In the genomic region with DNA sequence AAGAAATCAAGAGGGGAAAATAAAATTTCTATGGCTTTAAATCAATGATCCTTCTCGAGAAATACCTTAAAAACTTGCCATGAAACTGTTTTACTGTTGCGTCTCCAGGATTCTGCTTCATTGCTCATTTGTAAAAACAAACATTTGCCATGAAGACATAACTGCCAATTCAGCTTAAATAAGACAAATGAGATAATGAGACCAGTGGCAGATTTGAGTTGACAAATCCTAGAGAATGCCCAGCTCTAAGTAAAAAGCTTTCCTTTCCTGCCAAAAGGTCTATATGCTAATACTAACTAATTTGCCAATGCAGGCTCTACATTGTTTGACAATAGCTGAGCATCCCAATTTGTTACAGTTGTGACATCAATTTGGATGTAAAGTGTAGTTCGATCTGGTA, we compare ENCODE assay signal across 17 cellular contexts.
DNase-seq lines count a peak whose midpoint lies in the region; ATAC-seq, FAIRE-seq and TF ChIP-seq lines count a peak whose summit lies in the region.
"Had no signal": no experiment of that assay in that cellular context is flagged by ENCODE, and none has a peak within 500 bp of the region (broad histone marks: within the 10 kb centered on the region; RNA-seq: fewer than 3 reads in every experiment).

No MANE protein-coding gene starts in this region.

- no peaks in the 10 kb centered on the region for H3K27me3 Mint-ChIP-seq in WTC11 (ENCODE audit: low read depth)
- H3K27me3 Mint-ChIP-seq: B cell; CD4-positive, alpha-beta T cell had no signal

- ATAC-seq in HepG2 (no peak), right lobe of liver (no peak), WTC11 (no peak), HG02798 (IDR thresholded peaks at IDR 0.05; ENCODE audit: poor library complexity, unreplicated experiment) (no peak)

- 21% methylated on average over 3 of the region's 3 CpGs for WGBS in HepG2 (ENCODE audit: low lambda C conversion rate)
- 57% methylated on average over 3 of the region's 3 CpGs for WGBS in right lobe of liver (ENCODE audit: insufficient coverage, low coverage, low lambda C conversion rate, missing lambda C conversion rate)

- no TSS peak for BruUV-seq in HepG2 (replicated peaks; lab: Mats Ljungman, UMichigan)

- no peaks in the 10 kb centered on the region for H3K9me3 Mint-ChIP-seq in WTC11
- H3K9me3 Mint-ChIP-seq: H9 had no signal

- H3K4me3 ChIP-seq in HepG2 (replicated peaks in 1 of 3; ENCODE audit: insufficient read depth in 1 of 3, low read depth in 2 of 3, low read length in 3 of 3) (no peak overlapping the region), right lobe of liver (no peak overlapping the region)

- H3K4me3 Mint-ChIP-seq in WTC11: no peak overlapping the region
- H3K4me3 Mint-ChIP-seq: B cell; CD4-positive, alpha-beta T cell; H9 had no signal

- no peak for TF ChIP-seq EP300 in HepG2 (IDR thresholded peaks at IDR 0.05; ENCODE audit: low read depth in 2 of 2, low read length in 2 of 2)
- TF ChIP-seq EP300 in HepG2 (CRISPR knock-in tag; IDR thresholded peaks at IDR 0.05; ENCODE audit: borderline replicate concordance): no peak

- no peaks in the 10 kb centered on the region for H3K36me3 Mint-ChIP-seq in WTC11

- FAIRE-seq in HepG2 (lab: Jason Lieb, UNC): no peak
- FAIRE-seq: GM12891 had no signal

- H3K4me1 Mint-ChIP-seq in WTC11: peaks cover 12% of the 10 kb centered on the region
- H3K4me1 Mint-ChIP-seq: B cell had no signal

- H3K9ac ChIP-seq in HepG2 (ENCODE audit: insufficient read depth, low read depth, low read length): no peak overlapping the region
- H3K9ac ChIP-seq: KMS-11 had no signal

- H4K20me1 ChIP-seq in HepG2 (ENCODE audit: insufficient read depth, low read length): no peaks in the 10 kb centered on the region

- CTCF ChIA-PET in HepG2 (lab: Yijun Ruan, JAX; ENCODE audit: low intra/inter-chr PET ratio, low total read pairs): no interaction called here
- CTCF ChIA-PET in WTC11 (lab: Charles Lee): no interaction called here

- peak overlapping the region; percentile 18; the same call in 1 of the 2 replicates for H3K27ac Mint-ChIP-seq in WTC11
- H3K27ac Mint-ChIP-seq: B cell; CD4-positive, alpha-beta T cell; H9 had no signal

- TF ChIP-seq CTCF in HepG2 (CRISPR knock-in tag; IDR thresholded peaks at IDR 0.05) (no peak), right lobe of liver (IDR thresholded peaks at IDR 0.05) (no peak), WTC11 (IDR thresholded peaks at IDR 0.05) (no peak)

- H3K79me2 ChIP-seq in HepG2 (ENCODE audit: insufficient read depth, low read length): no peaks in the 10 kb centered on the region

- POLR2A ChIA-PET in HepG2 (lab: Yijun Ruan, JAX): no interaction called here
- POLR2A ChIA-PET in WTC11 (lab: Charles Lee): no interaction called here

- H3K4me1 ChIP-seq in HepG2 (ENCODE audit: insufficient read depth, low read length) (no peaks in the 10 kb centered on the region), right lobe of liver (no peaks in the 10 kb centered on the region)

- no peak overlapping the region for H2AFZ ChIP-seq in HepG2 (ENCODE audit: low read length)

- no peak for TF ChIP-seq POLR2A in HepG2 (IDR thresholded peaks at IDR 0.05; ENCODE audit: insufficient read depth in 1 of 2, low read depth in 2 of 2, low read length in 2 of 2)
- TF ChIP-seq POLR2A in right lobe of liver (IDR thresholded peaks at IDR 0.05): no peak

- no peak for TF ChIP-seq RAD21 in HepG2 (CRISPR knock-in tag; IDR thresholded peaks at IDR 0.05)

- no peak overlapping the region for H3K4me2 ChIP-seq in HepG2 (ENCODE audit: low read depth, low read length)
- H3K4me2 ChIP-seq: KMS-11 had no signal

- H3K27ac ChIP-seq in HepG2 (ENCODE audit: extremely low read length, insufficient read depth, low read length): no peak overlapping the region
- H3K27ac ChIP-seq in right lobe of liver: no peak overlapping the region
- H3K27ac ChIP-seq: KMS-11 had no signal

- intact Hi-C loops in HepG2 (cut with micrococcal nuclease; ENCODE audit: unreplicated experiment): no loop called here
- intact Hi-C loops in right lobe of liver (cut with DNase I): no loop called here

- DNase-seq in HepG2 (ENCODE audit: low spot score): no peak
- DNase-seq in right lobe of liver: no peak
- peak; percentile 54 for DNase-seq in NCI-H2081 treated with DMSO at 0.1 percent for 48 hours (lab: John Stamatoyannopoulos, UW)
- no peak for DNase-seq in WTC11 (ENCODE audit: low spot score)
- DNase-seq in HuH-7.5 (ENCODE audit: low spot score): no peak
- DNase-seq in activated CD4-positive, alpha-beta T cell treated with anti-CD3 and anti-CD28 coated beads, Interleukin-2, amount 50 U/mL, for 4 hours: no peak
- DNase-seq: 8988T; C1 segment of cervical spinal cord; Calu3; CD4-positive, alpha-beta T cell; DMS79; GOT3; H9 had no signal

- H3K36me3 ChIP-seq in HepG2 (replicated peaks in 1 of 2; ENCODE audit: control insufficient read depth in 1 of 2, insufficient read depth in 2 of 2, low read length in 2 of 2) (no peaks in the 10 kb centered on the region), right lobe of liver (no peaks in the 10 kb centered on the region)

- in situ Hi-C loops in HepG2 (cut with HindIII; ENCODE audit: extremely low pct_ligation_motif_present, low pct_unique_long_range_greater_than_20kb): no loop called here

- no peaks in the 10 kb centered on the region for H3K27me3 ChIP-seq in HepG2 (ENCODE audit: control insufficient read depth in 1 of 2, insufficient read depth in 2 of 2, low read length in 2 of 2)
- H3K27me3 ChIP-seq in right lobe of liver: no peaks in the 10 kb centered on the region

- H3K9me3 ChIP-seq in HepG2 (ENCODE audit: low read length) (no peaks in the 10 kb centered on the region), right lobe of liver (no peaks in the 10 kb centered on the region)

TF ChIP-seq in HepG2, 621 proteins besides CTCF, POLR2A, EP300 and RAD21:
- TF ChIP-seq KLF15 (CRISPR knock-in tag; IDR thresholded peaks at IDR 0.05; ENCODE audit: borderline replicate concordance) (no peak), HOXD1 (CRISPR knock-in tag; IDR thresholded peaks at IDR 0.05) (no peak), MTF1 (CRISPR knock-in tag; IDR thresholded peaks at IDR 0.05) (no peak), MAFF (IDR thresholded peaks at IDR 0.05; ENCODE audit: low read depth, low read length) (peak; percentile 40; the same call in 1 of the 2 replicates), ZNF878 (CRISPR knock-in tag; IDR thresholded peaks at IDR 0.05) (no peak), MAFK (conservative IDR thresholded peaks at IDR 0.05 in 1 of 2, IDR thresholded peaks at IDR 0.05 in 1 of 2; ENCODE audit: low read length in 2 of 2) (peak in 1 of 2 experiments; percentile 63; a peak in 2 of 4 replicates), TGIF2 (CRISPR knock-in tag; IDR thresholded peaks at IDR 0.05) (no peak), SNRNP70 (IDR thresholded peaks at IDR 0.05; ENCODE audit: low read depth, low read length) (no peak), HNRNPK (IDR thresholded peaks at IDR 0.05; ENCODE audit: low read depth, low read length, poor library complexity, severe bottlenecking) (no peak)

TF ChIP-seq in WTC11, 78 proteins besides CTCF, POLR2A, EP300 and RAD21:
- TF ChIP-seq ZNF121 (CRISPR knock-in tag; IDR thresholded peaks at IDR 0.05) (no peak), GTF2I (CRISPR knock-in tag; conservative IDR thresholded peaks at IDR 0.05) (no peak), EMX1 (CRISPR knock-in tag; IDR thresholded peaks at IDR 0.05) (no peak), HMGA2 (CRISPR knock-in tag; IDR thresholded peaks at IDR 0.05) (no peak), TEAD1 (CRISPR knock-in tag; IDR thresholded peaks at IDR 0.05) (no peak), SP1 (CRISPR knock-in tag; conservative IDR thresholded peaks at IDR 0.05) (no peak), FOXJ3 (CRISPR knock-in tag; IDR thresholded peaks at IDR 0.05; ENCODE audit: borderline replicate concordance) (no peak)
- TF ChIP-seq, protein P1, sequence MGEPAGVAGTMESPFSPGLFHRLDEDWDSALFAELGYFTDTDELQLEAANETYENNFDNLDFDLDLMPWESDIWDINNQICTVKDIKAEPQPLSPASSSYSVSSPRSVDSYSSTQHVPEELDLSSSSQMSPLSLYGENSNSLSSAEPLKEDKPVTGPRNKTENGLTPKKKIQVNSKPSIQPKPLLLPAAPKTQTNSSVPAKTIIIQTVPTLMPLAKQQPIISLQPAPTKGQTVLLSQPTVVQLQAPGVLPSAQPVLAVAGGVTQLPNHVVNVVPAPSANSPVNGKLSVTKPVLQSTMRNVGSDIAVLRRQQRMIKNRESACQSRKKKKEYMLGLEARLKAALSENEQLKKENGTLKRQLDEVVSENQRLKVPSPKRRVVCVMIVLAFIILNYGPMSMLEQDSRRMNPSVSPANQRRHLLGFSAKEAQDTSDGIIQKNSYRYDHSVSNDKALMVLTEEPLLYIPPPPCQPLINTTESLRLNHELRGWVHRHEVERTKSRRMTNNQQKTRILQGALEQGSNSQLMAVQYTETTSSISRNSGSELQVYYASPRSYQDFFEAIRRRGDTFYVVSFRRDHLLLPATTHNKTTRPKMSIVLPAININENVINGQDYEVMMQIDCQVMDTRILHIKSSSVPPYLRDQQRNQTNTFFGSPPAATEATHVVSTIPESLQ (CRISPR knock-in tag; IDR thresholded peaks at IDR 0.05): no peak
- TF ChIP-seq, protein P2, sequence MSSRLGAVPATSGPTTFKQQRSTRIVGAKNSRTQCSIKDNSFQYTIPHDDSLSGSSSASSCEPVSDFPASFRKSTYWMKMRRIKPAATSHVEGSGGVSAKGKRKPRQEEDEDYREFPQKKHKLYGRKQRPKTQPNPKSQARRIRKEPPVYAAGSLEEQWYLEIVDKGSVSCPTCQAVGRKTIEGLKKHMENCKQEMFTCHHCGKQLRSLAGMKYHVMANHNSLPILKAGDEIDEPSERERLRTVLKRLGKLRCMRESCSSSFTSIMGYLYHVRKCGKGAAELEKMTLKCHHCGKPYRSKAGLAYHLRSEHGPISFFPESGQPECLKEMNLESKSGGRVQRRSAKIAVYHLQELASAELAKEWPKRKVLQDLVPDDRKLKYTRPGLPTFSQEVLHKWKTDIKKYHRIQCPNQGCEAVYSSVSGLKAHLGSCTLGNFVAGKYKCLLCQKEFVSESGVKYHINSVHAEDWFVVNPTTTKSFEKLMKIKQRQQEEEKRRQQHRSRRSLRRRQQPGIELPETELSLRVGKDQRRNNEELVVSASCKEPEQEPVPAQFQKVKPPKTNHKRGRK (CRISPR knock-in tag; IDR thresholded peaks at IDR 0.05; ENCODE audit: borderline replicate concordance): no peak
